Comparison of ENCODE assay signal across 23 cellular contexts in the genomic region with DNA sequence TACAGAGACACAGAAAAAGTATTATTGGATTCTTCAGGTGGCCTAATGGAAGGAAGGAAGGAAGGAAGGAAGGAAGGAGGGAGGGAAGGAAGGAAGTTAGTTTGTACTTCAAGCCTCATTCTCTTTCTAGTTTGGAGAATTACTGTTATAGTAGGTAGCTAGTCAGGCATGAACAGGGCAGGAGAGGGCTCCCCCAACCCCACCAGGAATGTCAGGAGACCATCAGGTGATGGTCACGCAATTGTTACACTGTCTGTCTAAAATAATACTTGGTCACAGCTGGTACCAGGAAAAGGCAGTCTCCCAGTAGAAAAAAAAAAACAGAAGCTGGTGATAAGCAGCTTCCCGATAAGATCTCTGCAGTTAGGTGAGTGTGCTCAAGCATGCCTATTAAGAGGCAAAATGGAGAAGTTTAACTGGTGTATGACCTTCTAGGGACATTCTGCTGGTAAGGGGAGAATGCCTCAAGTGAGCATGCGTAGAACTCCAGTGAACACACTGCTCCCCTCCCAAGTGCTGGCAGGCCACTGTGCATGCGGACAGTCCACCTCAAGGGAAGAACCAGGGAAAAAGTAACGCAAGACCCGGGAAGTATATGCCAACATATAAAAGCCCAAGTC.
DNase-seq lines count a peak whose midpoint lies in the region; ATAC-seq, FAIRE-seq and TF ChIP-seq lines count a peak whose summit lies in the region.
"Had no signal": no experiment of that assay in that cellular context is flagged by ENCODE, and none has a peak within 500 bp of the region (broad histone marks: within the 10 kb centered on the region; RNA-seq: fewer than 3 reads in every experiment).

No MANE protein-coding gene starts in this region.

- TF ChIP-seq CTCF in GM23338 (conservative IDR thresholded peaks at IDR 0.05; ENCODE audit: low read depth in 2 of 2) (no peak), NB4 (IDR thresholded peaks at IDR 0.05; ENCODE audit: low read depth, low read length) (no peak), keratinocyte (optimal IDR thresholded peaks at IDR 0.05 in 1 of 3, IDR thresholded peaks at IDR 0.05 in 1 of 3, conservative IDR thresholded peaks at IDR 0.05 in 1 of 3; ENCODE audit: extremely low read depth in 1 of 3, insufficient read depth in 2 of 3, low read length in 3 of 3) (no peak), retinal pigment epithelial cell (conservative IDR thresholded peaks at IDR 0.05; ENCODE audit: low read depth, low read length) (no peak)

- no peak for TF ChIP-seq POLR2A in NB4 (IDR thresholded peaks at IDR 0.05; ENCODE audit: extremely low read depth, insufficient read length)

- FAIRE-seq in keratinocyte (lab: Jason Lieb, UNC): no peak
- FAIRE-seq: bronchial epithelial cell had no signal

- H3K9ac ChIP-seq in keratinocyte (ENCODE audit: control insufficient read depth, extremely low read depth, insufficient read depth, low read length): no peak overlapping the region

- no peaks in the 10 kb centered on the region for H3K9me1 ChIP-seq in keratinocyte (ENCODE audit: control insufficient read depth, extremely low read depth, insufficient read depth, low read length)

- peaks cover 43% of the 10 kb centered on the region for H3K4me1 Mint-ChIP-seq in GM23338

- no peaks in the 10 kb centered on the region for H3K27me3 ChIP-seq in GM23338 (ENCODE audit: insufficient read depth)
- no peaks in the 10 kb centered on the region for H3K27me3 ChIP-seq in keratinocyte (ENCODE audit: control insufficient read depth, extremely low read depth, insufficient read depth, low read length)
- H3K27me3 ChIP-seq: gastroesophageal sphincter, suprapubic skin, vagina had no signal

- no peak for ATAC-seq in GM23338
- ATAC-seq in GM21390 (IDR thresholded peaks at IDR 0.05; ENCODE audit: unreplicated experiment): no peak
- no peak for ATAC-seq in GM21528 (IDR thresholded peaks at IDR 0.05; ENCODE audit: low FRiP score, unreplicated experiment)
- ATAC-seq: activated CD8-positive, alpha-beta T cell treated with anti-CD3 and anti-CD28 coated beads, Interleukin-2, amount 10 ng/mL, durations not matched to agents 7 days and 5 days; gastroesophageal sphincter; left colon had no signal

- H3K27ac Mint-ChIP-seq in GM23338: peak overlapping the region; percentile 95; the same call in 1 of the 2 replicates
- H3K27ac Mint-ChIP-seq: activated CD8-positive, alpha-beta T cell treated with anti-CD3 and anti-CD28 coated beads, Interleukin-2, amount 10 ng/mL, durations not matched to agents 7 days and 5 days; CD4-positive, alpha-beta T cell had no signal

- dilution Hi-C loops in keratinocyte (cut with MboI; ENCODE audit: extremely low pct_ligation_motif_present, low sequenced_read_pairs): no loop called here

- H3K9me3 Mint-ChIP-seq in GM23338: 0 out of 3 replicates have a peak, but pooled peaks cover 2% of the 10 kb centered on the region
- H3K9me3 Mint-ChIP-seq: CD4-positive, alpha-beta T cell had no signal

- H4K20me1 ChIP-seq in GM23338 (replicated peaks; ENCODE audit: insufficient read depth) (no peaks in the 10 kb centered on the region), keratinocyte (ENCODE audit: control insufficient read depth, extremely low read depth, insufficient read depth, low read length) (no peaks in the 10 kb centered on the region)

- H3K36me3 Mint-ChIP-seq in GM23338 (ENCODE audit: low read depth): peaks cover 2% of the 10 kb centered on the region; the same call in 2 of the 3 replicates

- H3K4me3 Mint-ChIP-seq in GM23338: no peak overlapping the region
- H3K4me3 Mint-ChIP-seq: activated CD8-positive, alpha-beta T cell treated with anti-CD3 and anti-CD28 coated beads, Interleukin-2, amount 10 ng/mL, durations not matched to agents 7 days and 5 days; CD4-positive, alpha-beta T cell had no signal

- H3K4me1 ChIP-seq in GM23338 (ENCODE audit: insufficient read depth) (peaks cover 29% of the 10 kb centered on the region), keratinocyte (ENCODE audit: control insufficient read depth, extremely low read depth, insufficient read depth, low read length) (peaks cover 19% of the 10 kb centered on the region)
- H3K4me1 ChIP-seq: gastroesophageal sphincter, vagina had no signal

- H3K9me2 ChIP-seq in GM23338 (ENCODE audit: insufficient read depth): peaks cover 5% of the 10 kb centered on the region; the same call in 1 of the 2 replicates

- no peaks in the 10 kb centered on the region for H3K36me3 ChIP-seq in GM23338 (ENCODE audit: insufficient read depth)
- H3K36me3 ChIP-seq in keratinocyte (ENCODE audit: control insufficient read depth in 2 of 2, extremely low read depth in 1 of 2, insufficient read depth in 2 of 2, low read length in 2 of 2): no peaks in the 10 kb centered on the region
- H3K36me3 ChIP-seq: gastroesophageal sphincter, suprapubic skin, vagina had no signal

- no peak overlapping the region for H3K27ac ChIP-seq in GM23338 (ENCODE audit: low read depth)
- no peak overlapping the region for H3K27ac ChIP-seq in keratinocyte (ENCODE audit: control insufficient read depth, insufficient read depth, low read length)
- H3K27ac ChIP-seq: gastroesophageal sphincter, RWPE1, suprapubic skin, vagina had no signal

- DNase-seq in GM23338 (ENCODE audit: low spot score) (no peak), NB4 (ENCODE audit: low read depth) (peak; percentile 59), keratinocyte (ENCODE audit: low read depth, low spot score) (no peak), retinal pigment epithelial cell (ENCODE audit: low read depth) (peak; percentile 62), NCI-H774 (lab: John Stamatoyannopoulos, UW) (no peak)
- DNase-seq: activated CD4-positive, CD25-positive, alpha-beta regulatory T cell treated with anti-CD3 and anti-CD28 coated beads, Interleukin-2, amount 50 U/mL, for 72 hours; activated CD8-positive, alpha-beta T cell treated with anti-CD3 and anti-CD28 coated beads, Interleukin-2, amount 10 ng/mL, durations not matched to agents 7 days and 5 days; activated gamma-delta T cell; CD4-positive, alpha-beta T cell; cortex of kidney; DMS 273 treated with DMSO at 0.1 percent for 48 hours; left colon; NCI-H1105; NCI-H2081 treated with DMSO at 0.1 percent for 48 hours; NCI-H524; T1000 had no signal

- no peaks in the 10 kb centered on the region for H3F3A ChIP-seq in GM23338 (replicated peaks; ENCODE audit: low read depth)

- H3K79me2 ChIP-seq in GM23338 (replicated peaks; ENCODE audit: insufficient read depth): no peaks in the 10 kb centered on the region
- H3K79me2 ChIP-seq in keratinocyte (ENCODE audit: control insufficient read depth, insufficient read depth, low read length): no peaks in the 10 kb centered on the region

- no peak overlapping the region for H2AFZ ChIP-seq in GM23338
- peak overlapping the region; percentile 19 for H2AFZ ChIP-seq in keratinocyte (ENCODE audit: control insufficient read depth, low read length)

- H3K27me3 Mint-ChIP-seq in GM23338 (ENCODE audit: insufficient read depth, low read depth, poor library complexity): peaks cover 2% of the 10 kb centered on the region
- H3K27me3 Mint-ChIP-seq: CD4-positive, alpha-beta T cell had no signal

- no peak overlapping the region for H3K4me2 ChIP-seq in GM23338
- H3K4me2 ChIP-seq in keratinocyte (ENCODE audit: control insufficient read depth, extremely low read depth, insufficient read depth, low read depth, low read length): peak overlapping the region; percentile 10

- H3K4me3 ChIP-seq in GM23338 (no peak overlapping the region), NB4 (ENCODE audit: low read depth, low read length) (no peak overlapping the region), keratinocyte (ENCODE audit: control insufficient read depth in 2 of 3, extremely low read depth in 1 of 3, insufficient read depth in 2 of 3, low read depth in 1 of 3, low read length in 3 of 3) (no peak overlapping the region), retinal pigment epithelial cell (ENCODE audit: low read length) (no peak overlapping the region)
- H3K4me3 ChIP-seq: gastroesophageal sphincter, suprapubic skin, vagina had no signal

- no peaks in the 10 kb centered on the region for H3K9me3 ChIP-seq in keratinocyte (ENCODE audit: control insufficient read depth, low read depth, low read length)
- H3K9me3 ChIP-seq: gastroesophageal sphincter, suprapubic skin, vagina had no signal

TF ChIP-seq in GM23338, 12 proteins besides CTCF, POLR2A, EP300 and RAD21:
- TF ChIP-seq EZH2phosphoT487 (IDR thresholded peaks at IDR 0.05; ENCODE audit: unreplicated experiment): no peak
TF ChIP-seq in GM23338: peak in this region for 0.

Comparison
In these comparisons a context has a peak if more than half of its experiments do, and no peak if none do; other contexts are left out.
1. DNase-seq: peak in NB4 (single experiment) and retinal pigment epithelial cell (single experiment); none in GM23338 (single experiment), keratinocyte (single experiment) and NCI-H774 (single experiment).